Comparison of ENCODE assay signal across 8 cellular contexts in genomic region chr5:77491783-77492652, GRCh38. TPM values are rescaled to one million over a fixed set of nuclear protein-coding genes. Genes with fewer than 3 reads are reported as not detected.
DNase-seq lines count a peak whose midpoint lies in the region; FAIRE-seq and TF ChIP-seq lines count a peak whose summit lies in the region.

A gene with protein sequence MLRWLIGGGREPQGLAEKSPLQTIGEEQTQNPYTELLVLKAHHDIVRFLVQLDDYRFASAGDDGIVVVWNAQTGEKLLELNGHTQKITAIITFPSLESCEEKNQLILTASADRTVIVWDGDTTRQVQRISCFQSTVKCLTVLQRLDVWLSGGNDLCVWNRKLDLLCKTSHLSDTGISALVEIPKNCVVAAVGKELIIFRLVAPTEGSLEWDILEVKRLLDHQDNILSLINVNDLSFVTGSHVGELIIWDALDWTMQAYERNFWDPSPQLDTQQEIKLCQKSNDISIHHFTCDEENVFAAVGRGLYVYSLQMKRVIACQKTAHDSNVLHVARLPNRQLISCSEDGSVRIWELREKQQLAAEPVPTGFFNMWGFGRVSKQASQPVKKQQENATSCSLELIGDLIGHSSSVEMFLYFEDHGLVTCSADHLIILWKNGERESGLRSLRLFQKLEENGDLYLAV (minus strand): TSS chr5:77492316. CDS start chr5:77492220, 96 bp downstream.

- no peaks in the 10 kb centered on the region for H3K4me1 Mint-ChIP-seq in Caco-2 (ENCODE audit: low read depth, unreplicated experiment)

- WGBS in H1 (ENCODE audit: extremely low coverage in 1 of 2, insufficient coverage in 1 of 2, insufficient read length in 1 of 2, insufficient replicate concordance in 2 of 2, low coverage in 1 of 2, low lambda C conversion rate in 2 of 2, missing lambda C conversion rate in 1 of 2), 2 experiments = 1% methylated on average over 83 of the region's 90 CpGs; no CpG with 5 or more reads in 1 of the 2 experiments
- WGBS in mesenchymal stem cell = under 1% methylated on average over 72 of the region's 90 CpGs

- peak within 1 kb of the TSS; percentile 93 for H2AFZ ChIP-seq in H1 (ENCODE audit: low read length)
- H2AFZ ChIP-seq in mesenchymal stem cell (ENCODE audit: low read depth, low read length) = peak within 1 kb of the TSS; percentile 79

- no peak within 1 kb of the TSS for H2BK20ac ChIP-seq in H1 (ENCODE audit: low read length)

- peak within 1 kb of the TSS; percentile 97 for H3K4me3 Mint-ChIP-seq in Caco-2 (ENCODE audit: unreplicated experiment)

- TF ChIP-seq POLR2A in H1 (IDR thresholded peaks at IDR 0.05; ENCODE audit: control extremely low read depth in 1 of 2, low read depth in 2 of 2, low read length in 2 of 2) = peak in 1 of 2 experiments; percentile 77; a peak in 2 of 3 replicates

- H3K9ac ChIP-seq in H1 (replicated peaks in 1 of 4; ENCODE audit: extremely low read depth in 1 of 4, low read depth in 3 of 4, low read length in 3 of 4) (peak within 1 kb of the TSS; percentile 63 to 90 (median 82)), mesenchymal stem cell (ENCODE audit: low read length) (peak within 1 kb of the TSS; percentile 98)

- peak within 1 kb of the TSS; percentile 83 for H2BK120ac ChIP-seq in H1 (replicated peaks; ENCODE audit: low read depth, low read length)
- peak within 1 kb of the TSS; percentile 65 for H2BK120ac ChIP-seq in mesenchymal stem cell (ENCODE audit: low read depth, low read length)

- H2BK5ac ChIP-seq in H1 (ENCODE audit: low read depth, low read length) = peak within 1 kb of the TSS; percentile 89; the same call in 1 of the 2 replicates
- H2BK5ac ChIP-seq in mesenchymal stem cell (ENCODE audit: low read depth, low read length, poor library complexity, severe bottlenecking) = peak within 1 kb of the TSS; percentile 86

- peak within 1 kb of the TSS; percentile 1; the same call in 1 of the 2 replicates for H2BK12ac ChIP-seq in H1 (ENCODE audit: low read depth, low read length)
- H2BK12ac ChIP-seq in mesenchymal stem cell (ENCODE audit: low read length in 2 of 2) = peak within 1 kb of the TSS in 1 of 2 experiments; percentile 54

- no peaks in the 10 kb centered on the region for H3K23me2 ChIP-seq in H1 (ENCODE audit: low read depth, low read length)

- peaks cover 13% of the 10 kb centered on the region for H3K27me3 Mint-ChIP-seq in Caco-2 (ENCODE audit: insufficient read depth, unreplicated experiment)

- intact Hi-C loops in Caco-2 (cut with micrococcal nuclease; ENCODE audit: unreplicated experiment) = loop anchor here (1.0 to 5.0 kb wide), 4 partner anchors 65 to 625 kb away; no protein-coding TSS in a partner anchor

- H3K56ac ChIP-seq in H1 (replicated peaks; ENCODE audit: insufficient read length, low read depth, low read length) = peak within 1 kb of the TSS; percentile 95

- peak; percentile 89 to 91 for DNase-seq in Caco-2
- DNase-seq in GM20000 (ENCODE audit: low spot score) = peak; percentile 92
- DNase-seq in HT-29 (ENCODE audit: low spot score) = peak; percentile 82
- DNase-seq in NOMO-1 treated with DMSO at 0.1 percent for 48 hours (lab: John Stamatoyannopoulos, UW; ENCODE audit: unreplicated experiment) = peak; percentile 90
- DNase-seq in activated CD8-positive, alpha-beta memory T cell treated with anti-CD3 and anti-CD28 coated beads for 4 hours (ENCODE audit: low read depth in 2 of 2) = peak; percentile 67 to 75
- DNase-seq in H1 (ENCODE audit: low read depth in 1 of 2, low spot score in 2 of 2) = peak; percentile 61 to 96
- peak; percentile 96 for DNase-seq in mesenchymal stem cell
- DNase-seq in stimulated activated CD8-positive, alpha-beta memory T cell treated with anti-CD3 and anti-CD28 coated beads, Interleukin-12 subunit alpha, Interleukin-12 subunit beta, amount 100 ng/mL, for 4 hours (ENCODE audit: low read depth) = peak; percentile 75

- peak within 1 kb of the TSS; percentile 99 for H3K27ac Mint-ChIP-seq in Caco-2 (ENCODE audit: unreplicated experiment)

- TF ChIP-seq EP300 in H1 (IDR thresholded peaks at IDR 0.05; ENCODE audit: borderline replicate concordance in 1 of 2, low read depth in 2 of 2, low read length in 2 of 2) = peak in 1 of 2 experiments; percentile 34; a peak in 1 of 3 replicates

- peak; percentile 57 to 73 for TF ChIP-seq RAD21 in H1 (IDR thresholded peaks at IDR 0.05 in 1 of 2, conservative IDR thresholded peaks at IDR 0.05 in 1 of 2; ENCODE audit: low read depth in 2 of 2, low read length in 2 of 2)

- POLR2A ChIA-PET in Caco-2 (lab: Charles Lee) (interaction anchor here (0.6 kb wide), 4 partner anchors 9 to 359 kb away, joined by 3 read pairs; no protein-coding TSS in a partner anchor), H1 (lab: Charles Lee; ENCODE audit: partially characterized antibody) (interaction anchor here (0.6 to 2.1 kb wide), 8 partner anchors 9 to 631 kb away, joined by 3 to 17 read pairs (median 4); partner anchors contain the start of genes OTP and ZBED3)

- CTCF ChIA-PET in Caco-2 (lab: Charles Lee) (interaction anchor here (0.6 to 1.9 kb wide), 11 partner anchors 10 to 1382 kb away, joined by 3 to 12 read pairs (median 3); partner anchors contain the start of gene AGGF1), H1 (lab: Charles Lee; ENCODE audit: partially characterized antibody) (interaction anchor here (0.5 to 2.5 kb wide), 13 partner anchors 10 to 595 kb away, joined by 3 to 8 read pairs (median 3); no protein-coding TSS in a partner anchor)

- H4K8ac ChIP-seq in H1 (ENCODE audit: extremely low read depth, insufficient read depth, low read length) (peak within 1 kb of the TSS; percentile 84), mesenchymal stem cell (ENCODE audit: low read length) (peak within 1 kb of the TSS; percentile 94)

- H2BK15ac ChIP-seq in H1 (ENCODE audit: low read length) (no peak within 1 kb of the TSS), mesenchymal stem cell (ENCODE audit: low read depth, poor library complexity, severe bottlenecking) (peak within 1 kb of the TSS; percentile 60)

- H3K79me1 ChIP-seq in H1 (ENCODE audit: low read depth, low read length) (no peaks in the 10 kb centered on the region), mesenchymal stem cell (replicated peaks; ENCODE audit: low read length, poor library complexity, severe bottlenecking) (peaks cover 5% of the 10 kb centered on the region)

- peaks cover 0 to 17% of the 10 kb centered on the region in 2 experiments; a peak in 2 of 4 replicates for H3K79me2 ChIP-seq in H1 (ENCODE audit: control insufficient read depth in 1 of 2, insufficient read depth in 2 of 2, low read length in 2 of 2)

- H3K14ac ChIP-seq in H1 (ENCODE audit: insufficient read length) (no peak within 1 kb of the TSS), mesenchymal stem cell (ENCODE audit: low read length in 2 of 2) (peak within 1 kb of the TSS in 1 of 2 experiments; percentile 98)

- peak within 1 kb of the TSS; percentile 94; the same call in 1 of the 2 replicates for H3K18ac ChIP-seq in H1 (ENCODE audit: extremely low read depth, low read length)
- peak within 1 kb of the TSS; percentile 77 to 95 for H3K18ac ChIP-seq in mesenchymal stem cell (ENCODE audit: low read depth in 1 of 2, low read length in 2 of 2)

- H3K4ac ChIP-seq in H1 (replicated peaks; ENCODE audit: insufficient read length, low read depth, low read length) (no peak within 1 kb of the TSS), mesenchymal stem cell (ENCODE audit: low read depth in 1 of 2, low read length in 2 of 2) (peak within 1 kb of the TSS; percentile 46 to 96)

- FAIRE-seq in H1 (lab: Jason Lieb, UNC) = no peak

- H3K23ac ChIP-seq in H1 (ENCODE audit: insufficient read length) (no peak within 1 kb of the TSS), mesenchymal stem cell (ENCODE audit: low read length in 2 of 2) (peak within 1 kb of the TSS in 1 of 2 experiments; percentile 92)

- H3K36me3 Mint-ChIP-seq in Caco-2 (ENCODE audit: insufficient read depth, unreplicated experiment) = peaks cover 18% of the 10 kb centered on the region

- H3K9me3 Mint-ChIP-seq in Caco-2 (ENCODE audit: unreplicated experiment) = no peaks in the 10 kb centered on the region

- H3K36me3 ChIP-seq in Caco-2 (ENCODE audit: control insufficient read depth, insufficient read depth, low read length) = no peaks in the 10 kb centered on the region
- peaks cover 0 to 3% (median 1%) of the 10 kb centered on the region in 4 experiments; a peak in 4 of 8 replicates for H3K36me3 ChIP-seq in H1 (ENCODE audit: control insufficient read depth in 2 of 4, insufficient read depth in 4 of 4, low read length in 3 of 4)
- H3K36me3 ChIP-seq in mesenchymal stem cell (ENCODE audit: control insufficient read depth in 1 of 2, insufficient read depth in 2 of 2, low read depth in 1 of 2, low read length in 2 of 2) = peaks cover 0 to 16% of the 10 kb centered on the region in 2 experiments

- BruUV-seq in Caco-2 (replicated peaks; lab: Mats Ljungman, UMichigan) = no TSS peak

- peak within 1 kb of the TSS; percentile 81 for H3K4me3 ChIP-seq in Caco-2 (ENCODE audit: low read depth, low read length)
- H3K4me3 ChIP-seq in H1 (ENCODE audit: extremely low read depth in 1 of 4, insufficient read depth in 2 of 4, low read depth in 3 of 4, low read length in 4 of 4) = peak within 1 kb of the TSS; percentile 63 to 86 (median 80)
- H3K4me3 ChIP-seq in mesenchymal stem cell (ENCODE audit: insufficient read depth in 1 of 2, low read depth in 1 of 2, low read length in 2 of 2) = peak within 1 kb of the TSS; percentile 87 to 95

- H3K4me1 ChIP-seq in Caco-2 (no peaks in the 10 kb centered on the region), H1 (replicated peaks in 1 of 4; ENCODE audit: control insufficient read depth in 3 of 4, insufficient read depth in 4 of 4, low read length in 3 of 4) (peaks cover 0 to 2% (median 0%) of the 10 kb centered on the region in 4 experiments; a peak in 3 of 7 replicates), mesenchymal stem cell (ENCODE audit: control insufficient read depth, insufficient read depth, low read depth, low read length) (peaks cover 3% of the 10 kb centered on the region)

- no peaks in the 10 kb centered on the region for H3K9me3 ChIP-seq in Caco-2
- no peaks in the 10 kb centered on the region for H3K9me3 ChIP-seq in H1 (ENCODE audit: insufficient read depth in 2 of 2, low read depth in 1 of 2, low read length in 1 of 2)
- H3K9me3 ChIP-seq in mesenchymal stem cell (ENCODE audit: control insufficient read depth, low read length) = no peaks in the 10 kb centered on the region

- peak within 1 kb of the TSS; percentile 90 for H4K5ac ChIP-seq in H1 (ENCODE audit: insufficient read length, low read depth, low read length)

- H2AK5ac ChIP-seq in H1 (ENCODE audit: low read depth, low read length) (no peak within 1 kb of the TSS), mesenchymal stem cell (ENCODE audit: low read length, severe bottlenecking) (no peak within 1 kb of the TSS)

- H3K4me2 ChIP-seq in H1 (ENCODE audit: insufficient read depth in 1 of 2, low read depth in 2 of 2, low read length in 2 of 2) (peak within 1 kb of the TSS; percentile 35 to 66), mesenchymal stem cell (ENCODE audit: low read length, poor library complexity, severe bottlenecking) (peak within 1 kb of the TSS; percentile 36)

- H4K20me1 ChIP-seq in H1 (replicated peaks in 1 of 2; ENCODE audit: control insufficient read depth in 1 of 2, insufficient read depth in 2 of 2, low read length in 2 of 2) = no peaks in the 10 kb centered on the region

- H3K27ac ChIP-seq in H1 (ENCODE audit: low read depth, low read length) = peak within 1 kb of the TSS; percentile 79; the same call in 1 of the 2 replicates
- H3K27ac ChIP-seq in mesenchymal stem cell (ENCODE audit: low read length, poor library complexity, severe bottlenecking) = peak within 1 kb of the TSS; percentile 84

- peak; percentile 90 to 91 for TF ChIP-seq CTCF in Caco-2 (IDR thresholded peaks at IDR 0.05; ENCODE audit: insufficient read depth in 1 of 2, low read depth in 1 of 2, low read length in 1 of 2, severe bottlenecking in 1 of 2, unreplicated experiment in 1 of 2)
- TF ChIP-seq CTCF in GM20000 (IDR thresholded peaks at IDR 0.05; ENCODE audit: extremely low read depth, missing control alignments) = peak; percentile 90
- TF ChIP-seq CTCF in H1 (IDR thresholded peaks at IDR 0.05; ENCODE audit: control extremely low read depth in 1 of 3, insufficient read depth in 1 of 3, low read depth in 1 of 3, low read length in 3 of 3) = peak; percentile 78 to 87 (median 85)

- H4K91ac ChIP-seq in H1 (replicated peaks; ENCODE audit: insufficient read length, low read length) = no peak within 1 kb of the TSS
- peak within 1 kb of the TSS; percentile 92 for H4K91ac ChIP-seq in mesenchymal stem cell (ENCODE audit: low read length)

- H3K27me3 ChIP-seq in Caco-2 (replicated peaks; ENCODE audit: control insufficient read depth, insufficient read depth, low read length) (no peaks in the 10 kb centered on the region), H1 (replicated peaks in 1 of 4; ENCODE audit: control insufficient read depth in 3 of 4, extremely low read depth in 1 of 4, insufficient read depth in 3 of 4, low read length in 3 of 4) (no peaks in the 10 kb centered on the region), mesenchymal stem cell (ENCODE audit: control insufficient read depth in 1 of 2, insufficient read depth in 1 of 2, low read length in 2 of 2) (no peaks in the 10 kb centered on the region)

RNA-seq across cellular contexts. Expression of the gene that starts here (rescaled TPM):
- total RNA-seq in Caco-2 (2022) = 64.1 and 66.2 TPM in 2 replicates
- 18.3 and 23.3 TPM in 2 replicates for total RNA-seq in HT-29 (2014; rRNA removed; shearing (Covaris generic))
- 43.0 and 44.9 TPM in 2 replicates for total RNA-seq in H1 (2021; fragmentation: NEBNext Ultra II Directional; extraction: Animal tissue kit (Norgen Biotek cat#: 25700))
- polyA plus RNA-seq in H1 (2011; rRNA removed) = 11.4 and 16.4 TPM in 2 replicates
- 28.8 TPM for polyA plus RNA-seq in H1 (2011; cell fraction: cytosol; rRNA removed)
- 21.2 TPM for polyA plus RNA-seq in H1 (2011; cell fraction: nucleus; rRNA removed)
- polyA plus RNA-seq in H1 (2012, experiment 1 of 2) = 29.4 to 37.7 TPM (median 31.8 TPM) in 4 replicates
- polyA plus RNA-seq in H1 (2012, experiment 2 of 2) = 4.7 TPM
- polyA plus RNA-seq in H1 (2013, experiment 1 of 2) = 19.8 TPM
- 20.6 TPM for polyA plus RNA-seq in H1 (2013, experiment 2 of 2)
- 49.3 and 53.7 TPM in 2 replicates for polyA minus RNA-seq in H1 (2011; rRNA and poly(A)+ RNA removed)
- polyA minus RNA-seq in H1 (2011; cell fraction: cytosol; rRNA and poly(A)+ RNA removed) = 21.2 TPM
- 28.0 TPM for polyA minus RNA-seq in H1 (2011; cell fraction: nucleus; rRNA and poly(A)+ RNA removed)
- 65.2 TPM for polyA plus RNA-seq in mesenchymal stem cell (2013, experiment 1 of 2)
- polyA plus RNA-seq in mesenchymal stem cell (2013, experiment 2 of 2) = 62.9 TPM

Comparison
In these comparisons a context has a peak if more than half of its experiments do, and no peak if none do; other contexts are left out.
1. Peak in every context shown above with its lines: DNase-seq, H3K4me3 ChIP-seq and H3K27ac ChIP-seq.